In the genomic region with DNA sequence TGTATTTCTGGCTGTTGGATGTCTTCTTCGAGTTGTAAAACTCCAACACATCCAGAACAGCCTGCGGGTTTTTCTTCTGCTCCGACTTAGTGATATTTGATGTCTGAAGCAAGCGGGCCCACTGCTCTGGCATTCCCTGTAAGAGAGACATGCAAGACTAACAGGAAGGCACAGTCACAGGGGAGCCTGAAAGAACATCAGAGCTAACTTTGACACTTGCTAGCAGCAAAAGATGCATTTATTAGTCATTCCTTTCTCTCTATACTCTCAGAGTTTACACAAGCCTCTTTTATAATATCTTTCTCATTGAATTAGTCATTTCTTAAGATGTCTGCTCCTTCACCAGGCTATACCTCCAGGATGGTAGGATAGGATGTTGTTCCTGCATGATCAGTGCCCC, we compare ENCODE assay signal across 22 cellular contexts.
A peak's percentile ranks its signal among the peaks of the same experiment; 100 is the strongest.
DNase-seq lines count a peak whose midpoint lies in the region; ATAC-seq lines count a peak whose summit lies in the region.
"Had no signal": no experiment of that assay in that cellular context is flagged by ENCODE, and none has a peak within 500 bp of the region (broad histone marks: within the 10 kb centered on the region; RNA-seq: fewer than 3 reads in every experiment).

No MANE protein-coding gene starts in this region.

- intact Hi-C loops in activated CD4-positive, alpha-beta T cell treated with anti-CD3 and anti-CD28 coated beads for 36 hours (cut with DNase I, micrococcal nuclease): no loop called here
- intact Hi-C loops in activated T-helper 1 cell treated with anti-CD3 and anti-CD28 coated beads, Interleukin-12 subunit alpha, Interleukin-12 subunit beta, Interleukin-2, Interleukin-4 antibody, amounts not matched to agents 30 ng/mL and 10 ng/mL and 1 ng/mL, durations not matched to agents 14 hours and 24 hours and 36 hours (cut with micrococcal nuclease): no loop called here

- POLR2A ChIA-PET in activated CD4-positive, alpha-beta T cell treated with anti-CD3 and anti-CD28 coated beads for 36 hours (lab: Charles Lee): interaction anchor here (0.6 kb wide), 1 partner anchor 83 kb away, joined by 5 read pairs; no protein-coding TSS in a partner anchor

- peak; percentile 5 for DNase-seq in activated CD4-positive, alpha-beta T cell treated with anti-CD3 and anti-CD28 coated beads for 36 hours
- no peak for DNase-seq in activated CD4-positive, alpha-beta T cell treated with anti-CD3 and anti-CD28 coated beads, Interleukin-2, amount 50 U/mL, for 1 hour
- DNase-seq in activated T-helper 1 cell treated with anti-CD3 and anti-CD28 coated beads, Interleukin-12 subunit alpha, Interleukin-12 subunit beta, Interleukin-2, Interleukin-4 antibody, amounts not matched to agents 30 ng/mL and 10 ng/mL and 1 ng/mL, durations not matched to agents 14 hours and 24 hours and 36 hours (ENCODE audit: low spot score): no peak
- DNase-seq in putamen (ENCODE audit: low spot score) (peak; percentile 11), NCI-H128 (lab: John Stamatoyannopoulos, UW; ENCODE audit: unreplicated experiment) (no peak), medulla oblongata (ENCODE audit: extremely low spot score) (no peak)
- DNase-seq in T-helper 2 cell treated with Interferon-gamma antibody and Interleukin-4, amounts not matched to agents 5 μg/mL and 100 μg/mL, for 36 hours (ENCODE audit: low spot score): no peak
- DNase-seq: activated B cell treated with CpG ODN at 0.5 μM for 24 hours; activated CD4-positive, alpha-beta memory T cell treated with anti-CD3 and anti-CD28 coated beads for 36 hours; activated CD8-positive, alpha-beta memory T cell treated with anti-CD3 and anti-CD28 coated beads, Interleukin-2, amount 50 U/mL, for 48 hours; activated effector memory CD4-positive, alpha-beta T cell treated with Interleukin-2 at 50 U/mL for 16 hours; CD4-positive, alpha-beta T cell; heart left ventricle; left colon; NCI-H1694 treated with DMSO at 0.1 percent for 48 hours; NCI-H526 treated with DMSO at 0.1 percent for 48 hours; stimulated activated CD4-positive, alpha-beta T cell treated with anti-CD3 and anti-CD28 coated beads, Interleukin-2, amount 100 ng/mL, for 48 hours; substantia nigra had no signal

- H3K36me3 Mint-ChIP-seq in activated CD4-positive, alpha-beta T cell treated with anti-CD3 and anti-CD28 coated beads for 36 hours (ENCODE audit: low read depth): peaks cover 14% of the 10 kb centered on the region
- H3K36me3 Mint-ChIP-seq in activated T-helper 1 cell treated with anti-CD3 and anti-CD28 coated beads, Interleukin-12 subunit alpha, Interleukin-12 subunit beta, Interleukin-2, Interleukin-4 antibody, amounts not matched to agents 30 ng/mL and 10 ng/mL and 1 ng/mL, durations not matched to agents 14 hours and 24 hours and 36 hours (ENCODE audit: low read depth): peaks cover 29% of the 10 kb centered on the region
- peaks cover 26% of the 10 kb centered on the region for H3K36me3 Mint-ChIP-seq in T-helper 2 cell treated with Interferon-gamma antibody and Interleukin-4, amounts not matched to agents 5 μg/mL and 100 μg/mL, for 36 hours (ENCODE audit: low read depth)

- no peak overlapping the region for H3K27ac Mint-ChIP-seq in activated CD4-positive, alpha-beta T cell treated with anti-CD3 and anti-CD28 coated beads for 36 hours
- peak overlapping the region; percentile 45 for H3K27ac Mint-ChIP-seq in activated T-helper 1 cell treated with anti-CD3 and anti-CD28 coated beads, Interleukin-12 subunit alpha, Interleukin-12 subunit beta, Interleukin-2, Interleukin-4 antibody, amounts not matched to agents 30 ng/mL and 10 ng/mL and 1 ng/mL, durations not matched to agents 14 hours and 24 hours and 36 hours
- no peak overlapping the region for H3K27ac Mint-ChIP-seq in T-helper 2 cell treated with Interferon-gamma antibody and Interleukin-4, amounts not matched to agents 5 μg/mL and 100 μg/mL, for 36 hours
- H3K27ac Mint-ChIP-seq: activated B cell treated with CpG ODN at 0.5 μM for 24 hours; activated CD4-positive, alpha-beta memory T cell treated with anti-CD3 and anti-CD28 coated beads for 36 hours; CD4-positive, alpha-beta T cell; memory B cell; stimulated activated effector memory CD8-positive, alpha-beta T cell treated with anti-CD3 and anti-CD28 coated beads, Interleukin-12 subunit alpha, Interleukin-12 subunit beta, amount 100 ng/mL, for 72 hours had no signal

- no peaks in the 10 kb centered on the region for H3K27me3 Mint-ChIP-seq in activated CD4-positive, alpha-beta T cell treated with anti-CD3 and anti-CD28 coated beads for 36 hours
- H3K27me3 Mint-ChIP-seq in activated T-helper 1 cell treated with anti-CD3 and anti-CD28 coated beads, Interleukin-12 subunit alpha, Interleukin-12 subunit beta, Interleukin-2, Interleukin-4 antibody, amounts not matched to agents 30 ng/mL and 10 ng/mL and 1 ng/mL, durations not matched to agents 14 hours and 24 hours and 36 hours (ENCODE audit: insufficient read depth): no peaks in the 10 kb centered on the region
- H3K27me3 Mint-ChIP-seq in T-helper 2 cell treated with Interferon-gamma antibody and Interleukin-4, amounts not matched to agents 5 μg/mL and 100 μg/mL, for 36 hours (ENCODE audit: low read depth): no peaks in the 10 kb centered on the region
- H3K27me3 Mint-ChIP-seq: activated B cell treated with CpG ODN at 0.5 μM for 24 hours; activated CD4-positive, alpha-beta memory T cell treated with anti-CD3 and anti-CD28 coated beads for 36 hours; brain; CD4-positive, alpha-beta T cell; memory B cell had no signal

- CTCF ChIA-PET in activated CD4-positive, alpha-beta T cell treated with anti-CD3 and anti-CD28 coated beads for 36 hours (lab: Charles Lee): no interaction called here

- H3K4me1 Mint-ChIP-seq in activated CD4-positive, alpha-beta T cell treated with anti-CD3 and anti-CD28 coated beads for 36 hours: no peaks in the 10 kb centered on the region
- peaks cover 16% of the 10 kb centered on the region for H3K4me1 Mint-ChIP-seq in activated T-helper 1 cell treated with anti-CD3 and anti-CD28 coated beads, Interleukin-12 subunit alpha, Interleukin-12 subunit beta, Interleukin-2, Interleukin-4 antibody, amounts not matched to agents 30 ng/mL and 10 ng/mL and 1 ng/mL, durations not matched to agents 14 hours and 24 hours and 36 hours (ENCODE audit: low read depth)
- H3K4me1 Mint-ChIP-seq in T-helper 2 cell treated with Interferon-gamma antibody and Interleukin-4, amounts not matched to agents 5 μg/mL and 100 μg/mL, for 36 hours (ENCODE audit: low read depth): peaks cover 5% of the 10 kb centered on the region
- H3K4me1 Mint-ChIP-seq: activated B cell treated with CpG ODN at 0.5 μM for 24 hours; memory B cell; stimulated activated effector memory CD8-positive, alpha-beta T cell treated with anti-CD3 and anti-CD28 coated beads, Interleukin-12 subunit alpha, Interleukin-12 subunit beta, amount 100 ng/mL, for 72 hours had no signal

- no peak overlapping the region for H3K4me3 Mint-ChIP-seq in activated CD4-positive, alpha-beta T cell treated with anti-CD3 and anti-CD28 coated beads for 36 hours
- no peak overlapping the region for H3K4me3 Mint-ChIP-seq in activated T-helper 1 cell treated with anti-CD3 and anti-CD28 coated beads, Interleukin-12 subunit alpha, Interleukin-12 subunit beta, Interleukin-2, Interleukin-4 antibody, amounts not matched to agents 30 ng/mL and 10 ng/mL and 1 ng/mL, durations not matched to agents 14 hours and 24 hours and 36 hours
- H3K4me3 Mint-ChIP-seq in T-helper 2 cell treated with Interferon-gamma antibody and Interleukin-4, amounts not matched to agents 5 μg/mL and 100 μg/mL, for 36 hours: no peak overlapping the region
- H3K4me3 Mint-ChIP-seq: activated B cell treated with CpG ODN at 0.5 μM for 24 hours; activated CD4-positive, alpha-beta memory T cell treated with anti-CD3 and anti-CD28 coated beads for 36 hours; brain; CD4-positive, alpha-beta T cell; memory B cell; stimulated activated effector memory CD8-positive, alpha-beta T cell treated with anti-CD3 and anti-CD28 coated beads, Interleukin-12 subunit alpha, Interleukin-12 subunit beta, amount 100 ng/mL, for 72 hours had no signal

- peak; percentile 39 for ATAC-seq in activated CD4-positive, alpha-beta T cell treated with anti-CD3 and anti-CD28 coated beads for 36 hours
- peak; percentile 56 for ATAC-seq in esophagus mucosa
- ATAC-seq: heart left ventricle; stimulated activated effector memory CD8-positive, alpha-beta T cell treated with anti-CD3 and anti-CD28 coated beads, Interleukin-12 subunit alpha, Interleukin-12 subunit beta, amount 100 ng/mL, for 72 hours had no signal

- no peaks in the 10 kb centered on the region for H3K9me3 Mint-ChIP-seq in activated CD4-positive, alpha-beta T cell treated with anti-CD3 and anti-CD28 coated beads for 36 hours (ENCODE audit: low read depth)
- H3K9me3 Mint-ChIP-seq in activated T-helper 1 cell treated with anti-CD3 and anti-CD28 coated beads, Interleukin-12 subunit alpha, Interleukin-12 subunit beta, Interleukin-2, Interleukin-4 antibody, amounts not matched to agents 30 ng/mL and 10 ng/mL and 1 ng/mL, durations not matched to agents 14 hours and 24 hours and 36 hours: no peaks in the 10 kb centered on the region
- no peaks in the 10 kb centered on the region for H3K9me3 Mint-ChIP-seq in T-helper 2 cell treated with Interferon-gamma antibody and Interleukin-4, amounts not matched to agents 5 μg/mL and 100 μg/mL, for 36 hours
- H3K9me3 Mint-ChIP-seq: activated B cell treated with CpG ODN at 0.5 μM for 24 hours; activated CD4-positive, alpha-beta memory T cell treated with anti-CD3 and anti-CD28 coated beads for 36 hours; CD4-positive, alpha-beta T cell; memory B cell; stimulated activated effector memory CD8-positive, alpha-beta T cell treated with anti-CD3 and anti-CD28 coated beads, Interleukin-12 subunit alpha, Interleukin-12 subunit beta, amount 100 ng/mL, for 72 hours had no signal

Comparison
In these comparisons a context has a peak if more than half of its experiments do, and no peak if none do; other contexts are left out.
1. DNase-seq: peak in activated CD4-positive, alpha-beta T cell treated with anti-CD3 and anti-CD28 coated beads for 36 hours (single experiment) and putamen (single experiment); none in activated CD4-positive, alpha-beta T cell treated with anti-CD3 and anti-CD28 coated beads, Interleukin-2, amount 50 U/mL, for 1 hour (single experiment), activated T-helper 1 cell treated with anti-CD3 and anti-CD28 coated beads, Interleukin-12 subunit alpha, Interleukin-12 subunit beta, Interleukin-2, Interleukin-4 antibody, amounts not matched to agents 30 ng/mL and 10 ng/mL and 1 ng/mL, durations not matched to agents 14 hours and 24 hours and 36 hours (single experiment), T-helper 2 cell treated with Interferon-gamma antibody and Interleukin-4, amounts not matched to agents 5 μg/mL and 100 μg/mL, for 36 hours (single experiment), NCI-H128 (single experiment) and medulla oblongata (single experiment).